Comparison of ENCODE assay signal across 15 cellular contexts in genomic region chr19:14584372-14584771, GRCh38. TPM values are rescaled to one million over a fixed set of nuclear protein-coding genes. Genes with fewer than 3 reads are reported as not detected.
DNase-seq lines count a peak whose midpoint lies in the region; ATAC-seq, FAIRE-seq and TF ChIP-seq lines count a peak whose summit lies in the region.
"Not testable (repeated sequence)": the region's sequence is repeated elsewhere in the genome, so short reads cannot be mapped to it uniquely, and the experiment has no call there.
"Had no signal": no experiment of that assay in that cellular context is flagged by ENCODE, and none has a peak within 500 bp of the region (broad histone marks: within the 10 kb centered on the region; RNA-seq: fewer than 3 reads in every experiment).

No MANE protein-coding gene starts in this region.

- H3K9me3 Mint-ChIP-seq in activated T-cell treated with anti-CD3 and anti-CD28 coated beads, Interleukin-2, amount 50 U/mL, for 4 hours; naive B cell; stimulated activated naive B cell treated with anti-CD40 and anti-IgM and Interleukin-4, amounts not matched to agents 10 μg/mL and 1 μg/mL and 100 μg/mL, for 72 hours: not testable (repeated sequence)

- BruUV-seq in OCI-LY7 (replicated peaks; lab: Mats Ljungman, UMichigan) = not testable (repeated sequence)
- TSS peak; percentile 85 for BruUV-seq in GM12878 (replicated peaks; lab: Mats Ljungman, UMichigan)

- not testable (repeated sequence) for H3K36me3 Mint-ChIP-seq in activated T-cell treated with anti-CD3 and anti-CD28 coated beads, Interleukin-2, amount 50 U/mL, for 4 hours (ENCODE audit: insufficient read depth)
- peaks cover 12 to 27% of the 10 kb centered on the region in 2 donors for H3K36me3 Mint-ChIP-seq in naive B cell
- peaks cover 44 to 53% of the 10 kb centered on the region in 2 donors for H3K36me3 Mint-ChIP-seq in stimulated activated naive B cell treated with anti-CD40 and anti-IgM and Interleukin-4, amounts not matched to agents 10 μg/mL and 1 μg/mL and 100 μg/mL, for 72 hours

- POLR2A ChIA-PET in OCI-LY7 (lab: Charles Lee) = not testable (repeated sequence)
- POLR2A ChIA-PET in GM12878 (lab: Charles Lee) = interaction anchor here (0.6 to 1.0 kb wide), 2 partner anchors 9 to 106 kb away, joined by 3 to 5 read pairs; partner anchors contain the start of gene ZNF333

- not testable (repeated sequence) for FAIRE-seq in GM12891 (lab: Jason Lieb, UNC); GM12878 (lab: Jason Lieb, UNC)

- peak overlapping the region in 6 of 10 experiments; percentile 11 to 64 (median 45); a peak in 9 of 20 replicates for H3K4me3 ChIP-seq in BLaER1 treated with 17β-estradiol and CSF1 and Interleukin-3, amounts not matched to agents 10 nM and 100 nM
- H3K4me3 ChIP-seq in GM08714 (ENCODE audit: low read length) (peak overlapping the region; percentile 87; the same call in 1 of the 2 replicates), OCI-LY7 (ENCODE audit: low read depth, low read length, poor library complexity, severe bottlenecking) (peak overlapping the region; percentile 74), GM12878 (peak overlapping the region; percentile 98)

- CTCF ChIA-PET in OCI-LY7 (lab: Charles Lee; ENCODE audit: unreplicated experiment) = not testable (repeated sequence)
- CTCF ChIA-PET in GM12878 (lab: Yijun Ruan, JAX) = interaction anchor here (1.0 to 3.8 kb wide), 4 partner anchors 10 to 104 kb away, joined by 3 to 19 read pairs (median 5); partner anchors contain the start of gene NDUFB7

- peak; percentile 72 for TF ChIP-seq POLR2A in GM12891 (IDR thresholded peaks at IDR 0.05; ENCODE audit: low read depth, low read length)
- not testable (repeated sequence) for TF ChIP-seq POLR2A in GM12878 (IDR thresholded peaks at IDR 0.05; ENCODE audit: low read depth, low read length)

- not testable (repeated sequence) for H4K20me1 ChIP-seq in BLaER1 treated with 17β-estradiol and CSF1 and Interleukin-3, amounts not matched to agents 10 nM and 100 nM; OCI-LY7 (ENCODE audit: insufficient read depth, low read length); GM12878 (ENCODE audit: control insufficient read depth, insufficient read depth)

- H3K79me2 ChIP-seq in OCI-LY7 (ENCODE audit: insufficient read depth, low read depth, low read length) = peaks cover 50% of the 10 kb centered on the region
- H3K79me2 ChIP-seq in GM12878 (ENCODE audit: control insufficient read depth, insufficient read depth, low read length) = peaks cover 47% of the 10 kb centered on the region

- H3K36me3 ChIP-seq in BLaER1 treated with 17β-estradiol and CSF1 and Interleukin-3, amounts not matched to agents 10 nM and 100 nM; GM12878 (ENCODE audit: control insufficient read depth in 2 of 2, insufficient read depth in 2 of 2, low read length in 1 of 2): not testable (repeated sequence)
- peaks cover 18% of the 10 kb centered on the region for H3K36me3 ChIP-seq in OCI-LY7 (ENCODE audit: insufficient read depth, low read length)

- WGBS in GM12878 (ENCODE audit: insufficient coverage, insufficient replicate concordance, low lambda C conversion rate, missing lambda C conversion rate) = 2% methylated on average over 4 of the region's 5 CpGs

- RAD21 ChIA-PET in GM12878 (lab: Charles Lee; ENCODE audit: unreplicated experiment) = interaction anchor here (0.5 to 3.8 kb wide), 5 partner anchors 10 to 105 kb away, joined by 3 to 23 read pairs (median 8); partner anchors contain the start of gene ZNF333

- peak overlapping the region in 10 of 11 experiments; percentile 30 to 87 (median 74); a peak in 19 of 22 replicates for H3K4me2 ChIP-seq in BLaER1 treated with 17β-estradiol and CSF1 and Interleukin-3, amounts not matched to agents 10 nM and 100 nM
- peak overlapping the region; percentile 66 for H3K4me2 ChIP-seq in OCI-LY7 (ENCODE audit: low read length)
- H3K4me2 ChIP-seq in GM12878 (ENCODE audit: control insufficient read depth, insufficient read depth) = peak overlapping the region; percentile 93

- H3K27me3 Mint-ChIP-seq in activated T-cell treated with anti-CD3 and anti-CD28 coated beads, Interleukin-2, amount 50 U/mL, for 4 hours (ENCODE audit: low read depth); naive B cell; stimulated activated naive B cell treated with anti-CD40 and anti-IgM and Interleukin-4, amounts not matched to agents 10 μg/mL and 1 μg/mL and 100 μg/mL, for 72 hours: not testable (repeated sequence)

- intact Hi-C loops in OCI-LY7 (cut with micrococcal nuclease; ENCODE audit: unreplicated experiment); GM12878 (cut with micrococcal nuclease; ENCODE audit: unreplicated experiment): not testable (repeated sequence)

- in situ Hi-C loops in GM12878 (cut with MboI) = loop anchor here (25.0 kb wide), 1 partner anchor 2003 kb away; no protein-coding TSS in a partner anchor

- H3K9ac ChIP-seq in BLaER1 treated with 17β-estradiol and CSF1 and Interleukin-3, amounts not matched to agents 10 nM and 100 nM = peak overlapping the region in 3 of 11 experiments; percentile 36 to 52 (median 47); a peak in 5 of 22 replicates
- peak overlapping the region; percentile 96 for H3K9ac ChIP-seq in GM12878 (ENCODE audit: control insufficient read depth, insufficient read depth, low read length)

- not testable (repeated sequence) for ATAC-seq in activated T-cell treated with anti-CD3 and anti-CD28 coated beads, Interleukin-2, amount 50 U/mL, for 4 hours; naive B cell (ENCODE audit: low read depth in 2 of 2); stimulated activated naive B cell treated with anti-CD40 and anti-IgM and Interleukin-4, amounts not matched to agents 10 μg/mL and 1 μg/mL and 100 μg/mL, for 72 hours (replicated peaks)
- peak; percentile 1 for ATAC-seq in GM12878

- not testable (repeated sequence) for DNase-seq in GM12891 (ENCODE audit: insufficient read length, low spot score); OCI-LY7 (ENCODE audit: low spot score); activated T-cell treated with anti-CD3 and anti-CD28 coated beads, Interleukin-2, amount 50 U/mL, for 4 hours; GM12878 (ENCODE audit: low read depth, low spot score); naive B cell; stimulated activated naive B cell treated with anti-CD40 and anti-IgM and Interleukin-4, amounts not matched to agents 10 μg/mL and 1 μg/mL and 100 μg/mL, for 72 hours

- H3K4me1 Mint-ChIP-seq in activated T-cell treated with anti-CD3 and anti-CD28 coated beads, Interleukin-2, amount 50 U/mL, for 4 hours (ENCODE audit: low read depth) = peaks cover 27% of the 10 kb centered on the region
- peaks cover 50 to 82% (median 76%) of the 10 kb centered on the region in 3 donors for H3K4me1 Mint-ChIP-seq in naive B cell
- H3K4me1 Mint-ChIP-seq in stimulated activated naive B cell treated with anti-CD40 and anti-IgM and Interleukin-4, amounts not matched to agents 10 μg/mL and 1 μg/mL and 100 μg/mL, for 72 hours = peaks cover 41 to 68% of the 10 kb centered on the region in 2 donors

- TF ChIP-seq RAD21 in GM12878 (IDR thresholded peaks at IDR 0.05; ENCODE audit: insufficient read depth, low read depth, low read length) = not testable (repeated sequence)

- H3K4me3 Mint-ChIP-seq in activated T-cell treated with anti-CD3 and anti-CD28 coated beads, Interleukin-2, amount 50 U/mL, for 4 hours = peak overlapping the region; percentile 76
- H3K4me3 Mint-ChIP-seq in naive B cell = peak overlapping the region; percentile 93 to 100 (median 99)
- peak overlapping the region; percentile 94 to 97 for H3K4me3 Mint-ChIP-seq in stimulated activated naive B cell treated with anti-CD40 and anti-IgM and Interleukin-4, amounts not matched to agents 10 μg/mL and 1 μg/mL and 100 μg/mL, for 72 hours

- peaks cover 9 to 46% (median 28%) of the 10 kb centered on the region in 10 experiments for H3K4me1 ChIP-seq in BLaER1 treated with 17β-estradiol and CSF1 and Interleukin-3, amounts not matched to agents 10 nM and 100 nM
- H3K4me1 ChIP-seq in OCI-LY7 (ENCODE audit: insufficient read depth, low read length, poor library complexity, severe bottlenecking) = peaks cover 60% of the 10 kb centered on the region
- peaks cover 19% of the 10 kb centered on the region for H3K4me1 ChIP-seq in GM12878 (ENCODE audit: control insufficient read depth, insufficient read depth, low read length)

- H3K27me3 ChIP-seq in BLaER1 treated with 17β-estradiol and CSF1 and Interleukin-3, amounts not matched to agents 10 nM and 100 nM; GM12878 (replicated peaks in 1 of 2; ENCODE audit: control insufficient read depth in 2 of 2, insufficient read depth in 2 of 2, low read length in 1 of 2): not testable (repeated sequence)

- TF ChIP-seq EP300 in GM12878 (IDR thresholded peaks at IDR 0.05; ENCODE audit: borderline replicate concordance in 1 of 2, control insufficient read depth in 1 of 2, low read depth in 2 of 2, low read length in 2 of 2) = not testable (repeated sequence)

- H3K27ac ChIP-seq in BLaER1 treated with 17β-estradiol and CSF1 and Interleukin-3, amounts not matched to agents 10 nM and 100 nM = peak overlapping the region in 5 of 11 experiments; percentile 14 to 60 (median 49); a peak in 8 of 22 replicates
- H3K27ac ChIP-seq in OCI-LY7 (ENCODE audit: low read depth, low read length, poor library complexity, severe bottlenecking) (peak overlapping the region; percentile 68), GM12878 (ENCODE audit: control insufficient read depth, insufficient read depth) (peak overlapping the region; percentile 95)

- H3K9me2 ChIP-seq in OCI-LY7 (ENCODE audit: insufficient read depth, low read length) = not testable (repeated sequence)

- H2AFZ ChIP-seq in OCI-LY7 (ENCODE audit: low read length); GM12878 (ENCODE audit: control insufficient read depth, low read depth, low read length): not testable (repeated sequence)

- not testable (repeated sequence) for H3K9me3 ChIP-seq in BLaER1 treated with 17β-estradiol and CSF1 and Interleukin-3, amounts not matched to agents 10 nM and 100 nM (replicated peaks in 1 of 11); OCI-LY7 (ENCODE audit: low read length); GM12878 (replicated peaks; ENCODE audit: control insufficient read depth, insufficient read depth, low read length)

- TF ChIP-seq CTCF in OCI-LY7 (conservative IDR thresholded peaks at IDR 0.05; ENCODE audit: low read length); GM12878 (IDR thresholded peaks at IDR 0.05 in 2 of 3, conservative IDR thresholded peaks at IDR 0.05 in 1 of 3; ENCODE audit: control insufficient read depth in 2 of 3, extremely low read depth in 1 of 3, insufficient read depth in 1 of 3, low read depth in 3 of 3, low read length in 3 of 3): not testable (repeated sequence)

- SMC1A ChIA-PET in GM12878 (lab: Charles Lee; ENCODE audit: uncharacterized antibody, unreplicated experiment) = interaction anchor here (0.6 to 1.3 kb wide), 6 partner anchors 10 to 102 kb away, joined by 3 to 5 read pairs (median 4); no protein-coding TSS in a partner anchor

- peak overlapping the region; percentile 96 to 99 (median 98) for H3K27ac Mint-ChIP-seq in naive B cell
- H3K27ac Mint-ChIP-seq in stimulated activated naive B cell treated with anti-CD40 and anti-IgM and Interleukin-4, amounts not matched to agents 10 μg/mL and 1 μg/mL and 100 μg/mL, for 72 hours = peak overlapping the region; percentile 98

RNA-seq across cellular contexts. Expression of gene CLEC17A, which starts 1.5 kb away (rescaled TPM):
- polyA plus RNA-seq in GM12891 (2012; ENCODE audit: low read depth, missing spikeins) = 60.4 TPM
- total RNA-seq in OCI-LY7 (2014; rRNA removed; shearing (Covaris generic)) = 45.7 and 51.1 TPM in 2 replicates
- total RNA-seq in OCI-LY7 (2022) = 22.5 and 27.4 TPM in 2 replicates
- total RNA-seq in activated T-cell treated with anti-CD3 and anti-CD28 coated beads, Interleukin-2, amount 50 U/mL, for 4 hours = 1 to 10 TPM in 2 of 3 donors, under 1 TPM in 1; 0.95 to 2.3 (median 1.3) TPM
- total RNA-seq in GM12878 (2013; cell fraction: nucleolus; rRNA removed) = 178 and 204 TPM in 2 replicates
- total RNA-seq in GM12878 (2014; rRNA removed) = 124 and 147 TPM in 2 replicates
- total RNA-seq in GM12878 (2014; rRNA removed; fragmentation: Illumina TruSeq; extraction: Trizol) = 109 and 116 TPM in 2 replicates
- 99.0 and 105 TPM in 2 replicates for total RNA-seq in GM12878 (2021)
- polyA plus RNA-seq in GM12878 (2011; ENCODE audit: low read depth) = 43.1 TPM
- 92.7 and 131 TPM in 2 replicates for polyA plus RNA-seq in GM12878 (2011; rRNA removed)
- 118 and 151 TPM in 2 replicates for polyA plus RNA-seq in GM12878 (2011; cell fraction: cytosol; rRNA removed)
- polyA plus RNA-seq in GM12878 (2011; cell fraction: nucleus; rRNA removed) = 93.3 and 106 TPM in 2 replicates
- polyA plus RNA-seq in GM12878 (2012) = 48.7 and 56.3 TPM in 2 replicates
- polyA plus RNA-seq in GM12878 (2014; fragmentation: Illumina TruSeq; extraction: Trizol) = 95.7 and 106 TPM in 2 replicates
- polyA plus RNA-seq in GM12878 (2014; fragmentation: Nextera tagmentation; extraction: Ambion mirVana) = 10 to 100 TPM; 12.9 to 14.9 TPM
- 101 and 102 TPM in 2 replicates for polyA plus RNA-seq in GM12878 (2014; rRNA removed)
- polyA plus RNA-seq in GM12878 (2016; fragmentation: Nextera tagmentation; extraction: Ambion mirVana) = 10 to 100 TPM; 46.4 to 54.3 TPM
- polyA minus RNA-seq in GM12878 (2011; rRNA and poly(A)+ RNA removed) = 215 and 263 TPM in 2 replicates
- polyA minus RNA-seq in GM12878 (2011; cell fraction: cytosol; rRNA and poly(A)+ RNA removed) = 40.0 and 52.2 TPM in 2 replicates
- polyA minus RNA-seq in GM12878 (2011; cell fraction: nucleus; rRNA and poly(A)+ RNA removed) = 30.3 and 34.0 TPM in 2 replicates
- polyA plus RNA-seq in naive B cell (ENCODE audit: low read depth in 6 of 6) = 100 to 1,000 TPM in 1 of 6 donors, 10 to 100 TPM in 5; 71.6 to 127 (median 93.6) TPM
- total RNA-seq: A673; Caco-2; CD4-positive, alpha-beta T cell; Daoy; H4; HepG2 had no signal
- polyA plus RNA-seq: AG04450, HepG2 had no signal

RNA-seq across cellular contexts. Expression of gene NDUFB7, which starts 12.5 kb away (rescaled TPM):
- polyA plus RNA-seq in GM12891 (2012; ENCODE audit: low read depth, missing spikeins) = 194 TPM
- total RNA-seq in OCI-LY7 (2014; rRNA removed; shearing (Covaris generic)) = 282 and 301 TPM in 2 replicates
- total RNA-seq in OCI-LY7 (2022) (137 and 141 TPM in 2 replicates), GM12878 (2014; rRNA removed) (366 and 434 TPM in 2 replicates), GM12878 (2014; rRNA removed; fragmentation: Illumina TruSeq; extraction: Trizol) (76.1 and 95.5 TPM in 2 replicates), GM12878 (2021) (220 and 223 TPM in 2 replicates)
- 100 to 1,000 TPM; 161 to 213 (median 175) TPM for total RNA-seq in activated T-cell treated with anti-CD3 and anti-CD28 coated beads, Interleukin-2, amount 50 U/mL, for 4 hours
- 10.7 and 13.1 TPM in 2 replicates for total RNA-seq in GM12878 (2013; cell fraction: nucleolus; rRNA removed)
- polyA plus RNA-seq in GM12878 (2011; ENCODE audit: low read depth) = 28.6 TPM
- polyA plus RNA-seq in GM12878 (2011; rRNA removed) (36.6 and 145 TPM in 2 replicates), GM12878 (2014; fragmentation: Illumina TruSeq; extraction: Trizol) (1.2 and 20.2 TPM in 2 replicates), GM12878 (2014; fragmentation: Nextera tagmentation; extraction: Ambion mirVana) (10 to 100 TPM; 14.6 to 72.4 TPM), GM12878 (2014; rRNA removed) (480 and 530 TPM in 2 replicates), GM12878 (2016; fragmentation: Nextera tagmentation; extraction: Ambion mirVana) (100 to 1,000 TPM; 415 to 425 TPM), naive B cell (ENCODE audit: low read depth in 6 of 6) (100 to 1,000 TPM; 141 to 216 (median 170) TPM)
- polyA plus RNA-seq in GM12878 (2011; cell fraction: cytosol; rRNA removed) = 315 and 605 TPM in 2 replicates
- 183 and 221 TPM in 2 replicates for polyA plus RNA-seq in GM12878 (2011; cell fraction: nucleus; rRNA removed)
- 141 and 142 TPM in 2 replicates for polyA plus RNA-seq in GM12878 (2012)
- 30.6 and 79.5 TPM in 2 replicates for polyA minus RNA-seq in GM12878 (2011; rRNA and poly(A)+ RNA removed)
- 49.7 and 52.9 TPM in 2 replicates for polyA minus RNA-seq in GM12878 (2011; cell fraction: cytosol; rRNA and poly(A)+ RNA removed)
- polyA minus RNA-seq in GM12878 (2011; cell fraction: nucleus; rRNA and poly(A)+ RNA removed) = 19.3 and 21.0 TPM in 2 replicates

RNA-seq across cellular contexts. Expression of gene TECR, which starts 55.0 kb away (rescaled TPM):
- 50.2 TPM for polyA plus RNA-seq in GM12891 (2012; ENCODE audit: low read depth, missing spikeins)
- 52.3 and 81.4 TPM in 2 replicates for total RNA-seq in OCI-LY7 (2014; rRNA removed; shearing (Covaris generic))
- 128 and 130 TPM in 2 replicates for total RNA-seq in OCI-LY7 (2022)
- 10 to 100 TPM; 92.5 to 96.3 (median 94.6) TPM for total RNA-seq in activated T-cell treated with anti-CD3 and anti-CD28 coated beads, Interleukin-2, amount 50 U/mL, for 4 hours
- 31.1 and 32.1 TPM in 2 replicates for total RNA-seq in GM12878 (2013; cell fraction: nucleolus; rRNA removed)
- total RNA-seq in GM12878 (2014; rRNA removed) = 54.0 and 70.3 TPM in 2 replicates
- total RNA-seq in GM12878 (2014; rRNA removed; fragmentation: Illumina TruSeq; extraction: Trizol) = 36.3 TPM in 2 replicates
- 86.1 and 92.0 TPM in 2 replicates for total RNA-seq in GM12878 (2021)
- polyA plus RNA-seq in GM12878 (2011; ENCODE audit: low read depth) = 27.9 TPM
- polyA plus RNA-seq in GM12878 (2011; rRNA removed) = 12.0 and 37.4 TPM in 2 replicates
- 56.8 and 68.9 TPM in 2 replicates for polyA plus RNA-seq in GM12878 (2011; cell fraction: cytosol; rRNA removed)
- 130 and 132 TPM in 2 replicates for polyA plus RNA-seq in GM12878 (2011; cell fraction: nucleus; rRNA removed)
- polyA plus RNA-seq in GM12878 (2012) = 62.6 and 65.3 TPM in 2 replicates
- 27.2 and 65.9 TPM in 2 replicates for polyA plus RNA-seq in GM12878 (2014; fragmentation: Illumina TruSeq; extraction: Trizol)
- 10 to 100 TPM in 1 of 2 experiments, 1 to 10 TPM in 1; 9.6 to 23.9 TPM for polyA plus RNA-seq in GM12878 (2014; fragmentation: Nextera tagmentation; extraction: Ambion mirVana)
- polyA plus RNA-seq in GM12878 (2014; rRNA removed) = 62.5 and 83.3 TPM in 2 replicates
- polyA plus RNA-seq in GM12878 (2016; fragmentation: Nextera tagmentation; extraction: Ambion mirVana) = 100 to 1,000 TPM; 148 to 157 TPM
- 38.9 and 62.4 TPM in 2 replicates for polyA minus RNA-seq in GM12878 (2011; rRNA and poly(A)+ RNA removed)
- polyA minus RNA-seq in GM12878 (2011; cell fraction: cytosol; rRNA and poly(A)+ RNA removed) = 55.6 and 60.3 TPM in 2 replicates
- polyA minus RNA-seq in GM12878 (2011; cell fraction: nucleus; rRNA and poly(A)+ RNA removed) = 27.8 and 41.1 TPM in 2 replicates
- polyA plus RNA-seq in naive B cell (ENCODE audit: low read depth in 6 of 6) = 100 to 1,000 TPM in 5 of 6 donors, 10 to 100 TPM in 1; 95.6 to 169 (median 116) TPM

Comparison
In these comparisons a context has a peak if more than half of its experiments do, and no peak if none do; other contexts are left out.
1. H3K4me3 ChIP-seq: peak in every context shown above with its lines; median percentile 98 in GM12878; 87 in GM08714; 74 in OCI-LY7; 45 in BLaER1 treated with 17β-estradiol and CSF1 and Interleukin-3, amounts not matched to agents 10 nM and 100 nM.
2. RNA of gene CLEC17A, which starts 1.5 kb away (total RNA-seq): 99.0 to 204 TPM in GM12878 and 22.5 to 51.1 TPM in OCI-LY7; 0.95 to 2.3 TPM in activated T-cell treated with anti-CD3 and anti-CD28 coated beads, Interleukin-2, amount 50 U/mL, for 4 hours; every median in the first group is over 4 times any median in the second.
3. Peak in every context shown above with its lines, with median percentiles within 50 percentile points of each other: H3K4me2 ChIP-seq and H3K4me3 Mint-ChIP-seq.